11 cellular contexts compared by ENCODE assay signal in the genomic region with DNA sequence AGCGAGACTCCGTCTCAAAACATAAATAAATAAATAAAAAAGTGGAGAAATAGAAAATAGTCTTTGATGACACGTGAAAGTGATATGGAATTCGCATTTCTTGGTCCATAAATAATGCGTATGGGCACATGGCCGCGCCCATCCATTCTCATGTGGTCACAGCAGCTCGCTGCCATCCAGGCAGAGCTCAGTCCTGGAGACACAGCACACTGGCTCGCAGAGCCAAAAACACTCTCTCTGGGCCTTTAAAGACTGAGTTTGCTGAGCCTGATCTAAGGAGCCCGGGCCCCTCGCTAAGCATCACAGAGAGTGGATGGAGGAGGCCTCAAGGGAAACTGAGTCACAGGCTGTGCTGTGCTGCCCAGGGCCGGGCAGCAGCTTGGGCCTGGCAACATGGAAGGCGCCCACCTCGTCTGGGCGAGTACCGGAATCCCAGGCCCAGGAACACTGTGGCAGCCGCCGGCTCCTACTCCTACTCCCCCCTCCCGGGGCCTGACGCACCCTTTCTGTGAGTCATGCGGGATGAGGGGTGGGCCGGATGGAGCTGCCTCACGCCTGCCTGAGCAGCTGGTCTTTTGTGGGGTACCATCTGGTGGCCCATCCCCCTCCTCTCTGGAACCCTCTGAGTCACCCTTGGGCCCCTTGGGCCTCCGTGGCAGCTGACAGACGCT. TPM values are rescaled to one million over a fixed set of nuclear protein-coding genes. Genes with fewer than 3 reads are reported as not detected.
DNase-seq lines count a peak whose midpoint lies in the region; ATAC-seq and TF ChIP-seq lines count a peak whose summit lies in the region.
"Had no signal": no experiment of that assay in that cellular context is flagged by ENCODE, and none has a peak within 500 bp of the region (broad histone marks: within the 10 kb centered on the region; RNA-seq: fewer than 3 reads in every experiment).

No MANE protein-coding gene starts in this region.

- WGBS in smooth muscle cell (ENCODE audit: low lambda C conversion rate), result 67% methylated on average over 25 of the region's 25 CpGs

- H3K27ac ChIP-seq in smooth muscle cell (ENCODE audit: low read depth) (peak overlapping the region; percentile 87), coronary artery (no peak overlapping the region)
- H3K27ac ChIP-seq: PC-9 had no signal

- H3K36me3 ChIP-seq in GM06990 (ENCODE audit: control insufficient read depth, insufficient read depth, low read length) (peaks cover 30% of the 10 kb centered on the region), smooth muscle cell (ENCODE audit: low read depth) (no peaks in the 10 kb centered on the region)

- DNase-seq in GM06990 (ENCODE audit: extremely low read depth, insufficient read length), result peak; percentile 58
- DNase-seq in RKO (ENCODE audit: low spot score), result peak; percentile 96
- DNase-seq in fibroblast of peridontal ligament (ENCODE audit: extremely low read depth), result peak; percentile 73
- DNase-seq in smooth muscle cell (lab: John Stamatoyannopoulos, UW; ENCODE audit: unreplicated experiment), result peak; percentile 71
- DNase-seq in left lobe of liver (ENCODE audit: low spot score), result no peak
- DNase-seq in NCI-H128 (lab: John Stamatoyannopoulos, UW; ENCODE audit: unreplicated experiment), result no peak
- no peak for DNase-seq in stimulated activated naive CD8-positive, alpha-beta T cell treated with anti-CD3 and anti-CD28 coated beads, Interleukin-15, amount 100 ng/mL, for 72 hours
- no peak for DNase-seq in coronary artery (ENCODE audit: low spot score)
- DNase-seq: activated T-cell treated with anti-CD3 and anti-CD28 coated beads, Interleukin-2, amount 50 U/mL, for 72 hours; left cardiac atrium had no signal

- H3F3A ChIP-seq in smooth muscle cell (ENCODE audit: low read depth), result peaks cover 2% of the 10 kb centered on the region

- H3K27me3 ChIP-seq in GM06990 (replicated peaks; ENCODE audit: control insufficient read depth, insufficient read depth, low read length) (no peaks in the 10 kb centered on the region), smooth muscle cell (ENCODE audit: low read depth) (no peaks in the 10 kb centered on the region)

- H4K20me1 ChIP-seq in smooth muscle cell (ENCODE audit: low read depth), result no peaks in the 10 kb centered on the region

- H3K9ac ChIP-seq in smooth muscle cell (ENCODE audit: low read depth), result peak overlapping the region; percentile 58

- H3K79me2 ChIP-seq in smooth muscle cell (ENCODE audit: low read depth), result no peaks in the 10 kb centered on the region

- peak overlapping the region; percentile 43 for H3K4me2 ChIP-seq in smooth muscle cell
- H3K4me2 ChIP-seq: PC-9 had no signal

- peak overlapping the region; percentile 46 for H2AFZ ChIP-seq in smooth muscle cell (ENCODE audit: low read depth)
- H2AFZ ChIP-seq: PC-9 had no signal

- no peak overlapping the region for H3K27ac Mint-ChIP-seq in stimulated activated naive CD8-positive, alpha-beta T cell treated with anti-CD3 and anti-CD28 coated beads, Interleukin-15, amount 100 ng/mL, for 72 hours
- H3K27ac Mint-ChIP-seq: activated T-cell treated with anti-CD3 and anti-CD28 coated beads, Interleukin-2, amount 50 U/mL, for 72 hours had no signal

- H3K4me1 ChIP-seq in smooth muscle cell (ENCODE audit: low read depth), result no peaks in the 10 kb centered on the region

- no peaks in the 10 kb centered on the region for H3K9me3 ChIP-seq in smooth muscle cell (replicated peaks; ENCODE audit: low read depth)

- no peak overlapping the region for H3K4me3 ChIP-seq in GM06990 (replicated peaks; ENCODE audit: low read depth, low read length)
- no peak overlapping the region for H3K4me3 ChIP-seq in smooth muscle cell
- H3K4me3 ChIP-seq in coronary artery, result no peak overlapping the region
- H3K4me3 ChIP-seq: PC-9 had no signal

- TF ChIP-seq CTCF in GM06990 (IDR thresholded peaks at IDR 0.05; ENCODE audit: insufficient read depth, low read length, poor library complexity, severe bottlenecking) (no peak), smooth muscle cell (IDR thresholded peaks at IDR 0.05; ENCODE audit: borderline replicate concordance, insufficient read depth, poor library complexity, severe bottlenecking) (no peak), coronary artery (IDR thresholded peaks at IDR 0.05) (no peak)

- no peaks in the 10 kb centered on the region for H3K9me3 Mint-ChIP-seq in stimulated activated naive CD8-positive, alpha-beta T cell treated with anti-CD3 and anti-CD28 coated beads, Interleukin-15, amount 100 ng/mL, for 72 hours
- H3K9me3 Mint-ChIP-seq: activated T-cell treated with anti-CD3 and anti-CD28 coated beads, Interleukin-2, amount 50 U/mL, for 72 hours had no signal

- H3K27me3 Mint-ChIP-seq in stimulated activated naive CD8-positive, alpha-beta T cell treated with anti-CD3 and anti-CD28 coated beads, Interleukin-15, amount 100 ng/mL, for 72 hours, result no peaks in the 10 kb centered on the region

- no peak for ATAC-seq in left lobe of liver
- ATAC-seq in stimulated activated naive CD8-positive, alpha-beta T cell treated with anti-CD3 and anti-CD28 coated beads, Interleukin-15, amount 100 ng/mL, for 72 hours, result no peak
- ATAC-seq: activated T-cell treated with anti-CD3 and anti-CD28 coated beads, Interleukin-2, amount 50 U/mL, for 72 hours had no signal

- no peak overlapping the region for H3K4me3 Mint-ChIP-seq in stimulated activated naive CD8-positive, alpha-beta T cell treated with anti-CD3 and anti-CD28 coated beads, Interleukin-15, amount 100 ng/mL, for 72 hours
- H3K4me3 Mint-ChIP-seq: activated T-cell treated with anti-CD3 and anti-CD28 coated beads, Interleukin-2, amount 50 U/mL, for 72 hours had no signal

- H3K4me1 Mint-ChIP-seq in stimulated activated naive CD8-positive, alpha-beta T cell treated with anti-CD3 and anti-CD28 coated beads, Interleukin-15, amount 100 ng/mL, for 72 hours, result no peaks in the 10 kb centered on the region

RNA-seq across cellular contexts. Expression of gene CACTIN, which starts 28.9 kb away (rescaled TPM):
- total RNA-seq in smooth muscle cell (16.7 and 17.5 TPM in 2 replicates), left lobe of liver (12.5 TPM)
- 17.3 and 22.5 TPM in 2 replicates for polyA plus RNA-seq in smooth muscle cell

RNA-seq across cellular contexts. Expression of gene PIP5K1C, which starts 44.7 kb away (rescaled TPM):
- total RNA-seq in smooth muscle cell (8.2 and 13.2 TPM in 2 replicates), left lobe of liver (7.5 TPM)
- 27.2 and 29.9 TPM in 2 replicates for polyA plus RNA-seq in smooth muscle cell

RNA-seq across cellular contexts. Expression of gene TBXA2R, which starts 48.9 kb away (rescaled TPM):
- total RNA-seq in smooth muscle cell (1.1 and 1.7 TPM in 2 replicates), left lobe of liver (4.4 TPM)
- 9.3 and 9.4 TPM in 2 replicates for polyA plus RNA-seq in smooth muscle cell
- total RNA-seq: PC-9 had no signal

RNA-seq across cellular contexts. Expression of gene TJP3, which starts 52.6 kb away (rescaled TPM):
- total RNA-seq in smooth muscle cell (1.7 and 6.2 TPM in 2 replicates), left lobe of liver (28.8 TPM)
- polyA plus RNA-seq in smooth muscle cell, result 1.2 and 9.0 TPM in 2 replicates

Comparison
In these comparisons a context has a peak if more than half of its experiments do, and no peak if none do; other contexts are left out.
1. DNase-seq: peak in GM06990 (single experiment), RKO (single experiment), fibroblast of peridontal ligament (single experiment) and smooth muscle cell (single experiment); none in left lobe of liver (single experiment), NCI-H128 (single experiment), stimulated activated naive CD8-positive, alpha-beta T cell treated with anti-CD3 and anti-CD28 coated beads, Interleukin-15, amount 100 ng/mL, for 72 hours (0 of 2) and coronary artery (single experiment).